Comparison of ENCODE assay signal across 8 cellular contexts in the genomic region with DNA sequence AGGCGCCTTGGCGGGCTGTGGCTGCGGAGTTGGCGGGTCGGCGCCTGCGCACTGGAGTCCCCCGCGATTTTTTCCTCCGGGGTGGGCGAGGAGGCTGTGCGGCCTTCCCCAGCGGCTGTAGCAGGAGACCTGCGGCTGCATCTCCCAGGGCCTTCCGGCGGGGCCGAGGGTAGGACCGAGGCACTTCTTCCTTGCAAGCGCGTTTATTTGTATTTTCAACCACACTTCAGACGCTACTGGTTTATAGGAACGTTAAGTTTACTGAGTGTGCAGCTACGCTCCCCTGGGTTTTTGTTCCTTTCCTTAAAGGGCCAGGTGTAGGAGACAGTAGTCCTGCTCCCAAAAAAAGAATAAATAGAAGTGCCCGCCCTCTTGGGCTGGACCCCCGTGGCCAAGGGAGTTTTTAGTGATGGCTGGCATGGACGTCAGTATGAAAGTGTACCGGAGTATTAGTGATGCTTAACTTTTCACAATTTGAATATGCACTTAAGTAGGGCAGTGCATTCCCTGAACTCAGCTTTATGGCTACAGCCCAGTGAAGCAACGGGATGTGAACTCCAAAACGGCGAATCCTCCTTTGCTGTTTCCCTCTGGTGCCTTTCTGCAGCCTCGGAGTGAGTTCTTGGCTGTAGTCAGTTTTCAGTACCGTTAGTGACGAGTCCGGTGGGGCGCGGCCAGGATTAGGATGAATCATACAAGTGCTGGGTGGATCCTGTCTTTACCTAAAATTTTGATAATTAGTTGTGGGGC. TPM values are rescaled to one million over a fixed set of nuclear protein-coding genes. Genes with fewer than 3 reads are reported as not detected.
DNase-seq lines count a peak whose midpoint lies in the region; ATAC-seq, FAIRE-seq and TF ChIP-seq lines count a peak whose summit lies in the region.

No MANE protein-coding gene starts in this region.

- peak; percentile 66 to 76 for DNase-seq in A549 (ENCODE audit: low read depth in 1 of 2, low spot score in 1 of 2)
- DNase-seq in NCI-H748 (lab: John Stamatoyannopoulos, UW; ENCODE audit: unreplicated experiment): peak; percentile 80
- peak; percentile 94 for DNase-seq in activated CD8-positive, alpha-beta T cell treated with anti-CD3 and anti-CD28 coated beads for 36 hours
- DNase-seq in ecto neural progenitor cell (ENCODE audit: low spot score): peak; percentile 54
- DNase-seq in lower lobe of right lung: peak; percentile 95
- peak; percentile 80 to 91 (median 87) for DNase-seq in stimulated activated CD4-positive, alpha-beta T cell treated with anti-CD3 and anti-CD28 coated beads, TNF-alpha, amount 100 ng/mL, for 1 hour (ENCODE audit: low read depth in 3 of 3, low spot score in 1 of 3)

- H3K4me3 ChIP-seq in A549: peak overlapping the region; percentile 69
- H3K4me3 ChIP-seq in lower lobe of right lung: peak overlapping the region; percentile 68

- TF ChIP-seq CTCF in A549 (IDR thresholded peaks at IDR 0.05) (no peak), lower lobe of right lung (IDR thresholded peaks at IDR 0.05) (no peak)
- TF ChIP-seq CTCF in activated CD8-positive, alpha-beta T cell treated with anti-CD3 and anti-CD28 coated beads for 36 hours (IDR thresholded peaks at IDR 0.05): no peak

- H3K4me2 ChIP-seq in A549: peak overlapping the region; percentile 96

- H3K9me3 Mint-ChIP-seq in activated CD8-positive, alpha-beta T cell treated with anti-CD3 and anti-CD28 coated beads for 36 hours: no peaks in the 10 kb centered on the region

- no peak for TF ChIP-seq RAD21 in A549 (conservative IDR thresholded peaks at IDR 0.05 in 1 of 2, IDR thresholded peaks at IDR 0.05 in 1 of 2)

- intact Hi-C loops in activated CD8-positive, alpha-beta T cell treated with anti-CD3 and anti-CD28 coated beads for 36 hours (cut with micrococcal nuclease): loop anchor here (2.0 to 5.0 kb wide), 2 partner anchors 19 to 1532 kb away; partner anchors contain the start of genes MTRF1L and RMND1
- intact Hi-C loops in lower lobe of right lung (cut with DNase I): no loop called here

- H3K4me1 Mint-ChIP-seq in activated CD8-positive, alpha-beta T cell treated with anti-CD3 and anti-CD28 coated beads for 36 hours (ENCODE audit: low read depth): peaks cover 36% of the 10 kb centered on the region

- peaks cover 48% of the 10 kb centered on the region for H3K36me3 Mint-ChIP-seq in activated CD8-positive, alpha-beta T cell treated with anti-CD3 and anti-CD28 coated beads for 36 hours (ENCODE audit: low read depth)

- no peaks in the 10 kb centered on the region for H3K9me3 ChIP-seq in A549
- no peaks in the 10 kb centered on the region for H3K9me3 ChIP-seq in lower lobe of right lung

- TF ChIP-seq EP300 in A549 (IDR thresholded peaks at IDR 0.05): no peak

- H3K27me3 Mint-ChIP-seq in activated CD8-positive, alpha-beta T cell treated with anti-CD3 and anti-CD28 coated beads for 36 hours: no peaks in the 10 kb centered on the region

- H3K27ac Mint-ChIP-seq in activated CD8-positive, alpha-beta T cell treated with anti-CD3 and anti-CD28 coated beads for 36 hours: peak overlapping the region; percentile 99

- H3K4me1 ChIP-seq in A549: peaks cover 31% of the 10 kb centered on the region
- peaks cover 28% of the 10 kb centered on the region for H3K4me1 ChIP-seq in lower lobe of right lung

- TF ChIP-seq POLR2A in A549 (IDR thresholded peaks at IDR 0.05; ENCODE audit: low read length): peak; percentile 51
- peak; percentile 67 for TF ChIP-seq POLR2A in GM18526 (IDR thresholded peaks at IDR 0.05; ENCODE audit: extremely low read depth, insufficient read length)

- H3K36me3 ChIP-seq in lower lobe of right lung: no peaks in the 10 kb centered on the region

- no peak for FAIRE-seq in A549 (lab: Jason Lieb, UNC)

- ATAC-seq in A549 (peak; percentile 59 to 65), HG03097 (IDR thresholded peaks at IDR 0.05; ENCODE audit: low FRiP score, unreplicated experiment) (peak; percentile 16), lower lobe of right lung (peak; percentile 41 to 56)
- ATAC-seq in activated CD8-positive, alpha-beta T cell treated with anti-CD3 and anti-CD28 coated beads for 36 hours: peak; percentile 46

- POLR2A ChIA-PET in A549 (lab: Yijun Ruan, JAX): interaction anchor here (1.0 to 1.9 kb wide), 4 partner anchors 14 to 26 kb away, joined by 3 to 11 read pairs (median 10); partner anchors contain the start of gene MTRF1L
- POLR2A ChIA-PET in activated CD8-positive, alpha-beta T cell treated with anti-CD3 and anti-CD28 coated beads for 36 hours (lab: Charles Lee): interaction anchor here (1.0 to 4.6 kb wide), 4 partner anchors 12 to 27 kb away, joined by 3 to 34 read pairs (median 12); partner anchors contain the start of gene MTRF1L

- no peaks in the 10 kb centered on the region for H3K27me3 ChIP-seq in lower lobe of right lung (ENCODE audit: low read depth)

- H3K27ac ChIP-seq in A549 (peak overlapping the region; percentile 91 to 96), lower lobe of right lung (peak overlapping the region; percentile 88)

- under 1% methylated on average over 20 of the region's 36 CpGs for WGBS in A549 (ENCODE audit: missing lambda C conversion rate)

- peak overlapping the region; percentile 85 for H3K4me3 Mint-ChIP-seq in activated CD8-positive, alpha-beta T cell treated with anti-CD3 and anti-CD28 coated beads for 36 hours

- CTCF ChIA-PET in A549 (lab: Yijun Ruan, JAX): interaction anchor here (1.0 kb wide), 1 partner anchor 41 kb away, joined by 3 read pairs; no protein-coding TSS in a partner anchor
- CTCF ChIA-PET in activated CD8-positive, alpha-beta T cell treated with anti-CD3 and anti-CD28 coated beads for 36 hours (lab: Charles Lee): interaction anchor here (0.9 to 1.4 kb wide), 2 partner anchors 17 to 41 kb away, joined by 3 read pairs; no protein-coding TSS in a partner anchor

TF ChIP-seq in A549, 52 proteins besides CTCF, POLR2A, EP300 and RAD21 (continues in another document):
- no peak for TF ChIP-seq KDM1A (IDR thresholded peaks at IDR 0.05; ENCODE audit: low read depth)
- TF ChIP-seq E2F6 (IDR thresholded peaks at IDR 0.05; ENCODE audit: borderline replicate concordance, low read depth): no peak
- TF ChIP-seq NR3C1 (IDR thresholded peaks at IDR 0.05): no peak
- TF ChIP-seq CBX2 (IDR thresholded peaks at IDR 0.05; ENCODE audit: borderline replicate concordance, low read depth): no peak
- TF ChIP-seq JUN (IDR thresholded peaks at IDR 0.05): peak; percentile 6 to 19; a peak in 1 of 5 replicates
- TF ChIP-seq ZNF302 (CRISPR knock-in tag; IDR thresholded peaks at IDR 0.05): no peak
- TF ChIP-seq FOSL2 (IDR thresholded peaks at IDR 0.05): no peak
- TF ChIP-seq FOSL2 (CRISPR knock-in tag; IDR thresholded peaks at IDR 0.05): peak; percentile 65
- no peak; the same call in 2 of the 3 replicates for TF ChIP-seq BCL3 (IDR thresholded peaks at IDR 0.05)
- peak; percentile 68; the same call in 1 of the 2 replicates for TF ChIP-seq PHF8 (IDR thresholded peaks at IDR 0.05; ENCODE audit: borderline replicate concordance, low read depth)
- TF ChIP-seq HMGXB4 (CRISPR knock-in tag; IDR thresholded peaks at IDR 0.05; ENCODE audit: borderline replicate concordance): no peak
- no peak for TF ChIP-seq EHMT2 (IDR thresholded peaks at IDR 0.05; ENCODE audit: low read depth)
- TF ChIP-seq CEBPB (IDR thresholded peaks at IDR 0.05): no peak

RNA-seq across cellular contexts. Expression of gene FBXO5, which starts 1.0 kb away (rescaled TPM):
- polyA plus RNA-seq in A549 (2011; rRNA removed): 20.7 and 29.2 TPM in 2 replicates
- 9.0 and 10.1 TPM in 2 replicates for polyA plus RNA-seq in A549 (2012; cell fraction: cytosol; rRNA removed)
- 5.5 and 5.9 TPM in 2 replicates for polyA plus RNA-seq in A549 (2012; cell fraction: nucleus; rRNA removed)
- 14.3 to 17.2 TPM (median 15.5 TPM) in 3 replicates for polyA plus RNA-seq in A549 (2017; fragmentation: RNase III; extraction: RNeasy Plus Mini Kit Qiagen cat#74134 plus additional on column Dnase treatment)
- polyA minus RNA-seq in A549 (2011; rRNA and poly(A)+ RNA removed): 5.5 and 6.3 TPM in 2 replicates
- total RNA-seq in activated CD8-positive, alpha-beta T cell treated with anti-CD3 and anti-CD28 coated beads for 36 hours: 10 to 100 TPM; 40.9 to 44.0 TPM
- 5.1 TPM for total RNA-seq in lower lobe of right lung

RNA-seq across cellular contexts. Expression of gene MTRF1L, which starts 18.7 kb away (rescaled TPM):
- polyA plus RNA-seq in A549 (2011; rRNA removed) (17.0 and 22.6 TPM in 2 replicates), A549 (2017; fragmentation: RNase III; extraction: RNeasy Plus Mini Kit Qiagen cat#74134 plus additional on column Dnase treatment) (14.3 to 15.0 TPM (median 15.0 TPM) in 3 replicates)
- polyA plus RNA-seq in A549 (2012; cell fraction: cytosol; rRNA removed): 4.7 and 5.2 TPM in 2 replicates
- polyA plus RNA-seq in A549 (2012; cell fraction: nucleus; rRNA removed): 2.7 and 4.2 TPM in 2 replicates
- polyA minus RNA-seq in A549 (2011; rRNA and poly(A)+ RNA removed): 7.5 and 10.1 TPM in 2 replicates
- total RNA-seq in activated CD8-positive, alpha-beta T cell treated with anti-CD3 and anti-CD28 coated beads for 36 hours: 10 to 100 TPM; 15.7 to 17.5 TPM
- total RNA-seq in lower lobe of right lung: 15.6 TPM

Comparison
In these comparisons a context has a peak if more than half of its experiments do, and no peak if none do; other contexts are left out.
1. Peak in every context shown above with its lines: DNase-seq, ATAC-seq, H3K4me3 ChIP-seq and H3K27ac ChIP-seq.